ENCODE assay signal across 1 cellular context in genomic region chr11:17013548-17014320, GRCh38.
TF ChIP-seq lines count a peak whose summit lies in the region.

No MANE protein-coding gene starts in this region.

TF ChIP-seq in HEK293, 187 proteins besides CTCF, POLR2A, EP300 and RAD21 (continued from another document):
- TF ChIP-seq ZBTB26 (tag by site-specific recombination; optimal IDR thresholded peaks at IDR 0.05) = peak; percentile 82
- TF ChIP-seq ZBTB20 (tag by site-specific recombination; IDR thresholded peaks at IDR 0.05) = peak; percentile 96
- TF ChIP-seq SP3 (tag by site-specific recombination; IDR thresholded peaks at IDR 0.05) = 0 out of 2 replicates have a peak, but pooled peaks have one; percentile 18
- TF ChIP-seq ZBTB11 (tag by site-specific recombination; conservative IDR thresholded peaks at IDR 0.05; ENCODE audit: low read depth) = 0 out of 2 replicates have a peak, but pooled peaks have one; percentile 1
- TF ChIP-seq ZNF621 (tag by site-specific recombination; IDR thresholded peaks at IDR 0.05) = no peak
- TF ChIP-seq ZBTB1 (tag by site-specific recombination; IDR thresholded peaks at IDR 0.05) = no peak
